29 cellular contexts compared by ENCODE assay signal in genomic region chr16:55236655-55237054, GRCh38.
"Had no signal": no experiment of that assay in that cellular context is flagged by ENCODE, and none has a peak within 500 bp of the region (broad histone marks: within the 10 kb centered on the region; RNA-seq: fewer than 3 reads in every experiment).

No MANE protein-coding gene starts in this region.

- FAIRE-seq: urothelium cell line had no signal

- H3K4me3 Mint-ChIP-seq: stimulated activated effector memory CD8-positive, alpha-beta T cell treated with anti-CD3 and anti-CD28 coated beads, Interleukin-12 subunit alpha, Interleukin-12 subunit beta, amount 100 ng/mL, for 72 hours; stimulated activated memory B cell treated with anti-CD40 and anti-IgM and Interleukin-4, amounts not matched to agents 10 μg/mL and 1 μg/mL and 100 μg/mL, for 72 hours; stimulated activated naive B cell treated with anti-CD40 and anti-IgM and Interleukin-4, amounts not matched to agents 10 μg/mL and 1 μg/mL and 100 μg/mL, for 72 hours; stimulated activated naive CD8-positive, alpha-beta T cell treated with anti-CD3 and anti-CD28 coated beads, Interleukin-15, amount 100 ng/mL, for 72 hours; stimulated activated naive CD8-positive, alpha-beta T cell treated with anti-CD3 and anti-CD28 coated beads, Interleukin-15, Interleukin-2, amounts not matched to agents 100 ng/mL and 50 ng/mL, for 24 hours; type B pancreatic cell had no signal

- DNase-seq: stimulated activated CD4-positive, alpha-beta T cell treated with anti-CD3 and anti-CD28 coated beads, Interleukin-2, amount 100 ng/mL, for 48 hours; stimulated activated CD4-positive, alpha-beta T cell treated with anti-CD3 and anti-CD28 coated beads, Interleukin-4, amount 100 ng/mL, for 1 hour; stimulated activated CD4-positive, alpha-beta T cell treated with anti-CD3 and anti-CD28 coated beads, Interleukin-4, amount 100 ng/mL, for 24 hours; stimulated activated CD4-positive, alpha-beta T cell treated with anti-CD3 and anti-CD28 coated beads, Interleukin-4, amount 100 ng/mL, for 4 hours; stimulated activated CD8-positive, alpha-beta memory T cell treated with anti-CD3 and anti-CD28 coated beads, Interleukin-4, amount 100 ng/mL, for 48 hours; stimulated activated naive B cell treated with anti-CD40 and anti-IgM and Interleukin-4, amounts not matched to agents 10 μg/mL and 1 μg/mL and 100 μg/mL, for 72 hours; stimulated activated naive CD4-positive, alpha-beta T cell; stimulated activated naive CD4-positive, alpha-beta T cell treated with Interleukin-2 at 50 U/mL for 16 hours; stimulated activated naive CD8-positive, alpha-beta T cell treated with anti-CD3 and anti-CD28 coated beads, Interleukin-15, amount 100 ng/mL, for 72 hours; stimulated activated naive CD8-positive, alpha-beta T cell treated with anti-CD3 and anti-CD28 coated beads, Interleukin-15, Interleukin-2, amounts not matched to agents 100 U/mL and 50 U/mL, for 24 hours; stomach; substantia nigra; testis; thyroid gland; tibial artery; transverse colon; trophoblast cell; upper lobe of left lung; upper lobe of right lung; uterus had no signal

- H3K27ac ChIP-seq: stomach, suprapubic skin, testis, thoracic aorta, thyroid gland, tibial artery, tibial nerve, transverse colon, upper lobe of left lung, upper lobe of right lung, uterus, vagina had no signal

- H3K9me3 ChIP-seq: stomach, suprapubic skin, testis, thoracic aorta, thyroid gland, tibial artery, tibial nerve, transverse colon, upper lobe of left lung, upper lobe of right lung, uterus, vagina had no signal

- H3K27me3 ChIP-seq: testis, thyroid gland, upper lobe of left lung, vagina had no signal

- H3K27ac Mint-ChIP-seq: stimulated activated effector memory CD8-positive, alpha-beta T cell treated with anti-CD3 and anti-CD28 coated beads, Interleukin-12 subunit alpha, Interleukin-12 subunit beta, amount 100 ng/mL, for 72 hours; stimulated activated memory B cell treated with anti-CD40 and anti-IgM and Interleukin-4, amounts not matched to agents 10 μg/mL and 1 μg/mL and 100 μg/mL, for 72 hours; stimulated activated naive B cell treated with anti-CD40 and anti-IgM and Interleukin-4, amounts not matched to agents 10 μg/mL and 1 μg/mL and 100 μg/mL, for 72 hours; stimulated activated naive CD8-positive, alpha-beta T cell treated with anti-CD3 and anti-CD28 coated beads, Interleukin-15, amount 100 ng/mL, for 72 hours; stimulated activated naive CD8-positive, alpha-beta T cell treated with anti-CD3 and anti-CD28 coated beads, Interleukin-15, Interleukin-2, amounts not matched to agents 100 ng/mL and 50 ng/mL, for 24 hours; type B pancreatic cell had no signal

- H3K4me1 Mint-ChIP-seq: stimulated activated effector memory CD8-positive, alpha-beta T cell treated with anti-CD3 and anti-CD28 coated beads, Interleukin-12 subunit alpha, Interleukin-12 subunit beta, amount 100 ng/mL, for 72 hours; stimulated activated memory B cell treated with anti-CD40 and anti-IgM and Interleukin-4, amounts not matched to agents 10 μg/mL and 1 μg/mL and 100 μg/mL, for 72 hours; stimulated activated naive B cell treated with anti-CD40 and anti-IgM and Interleukin-4, amounts not matched to agents 10 μg/mL and 1 μg/mL and 100 μg/mL, for 72 hours; stimulated activated naive CD8-positive, alpha-beta T cell treated with anti-CD3 and anti-CD28 coated beads, Interleukin-15, amount 100 ng/mL, for 72 hours had no signal

- H3K36me3 ChIP-seq: stomach, suprapubic skin, thoracic aorta, thyroid gland, tibial artery, tibial nerve, transverse colon, upper lobe of left lung, upper lobe of right lung, uterus, vagina had no signal

- H3K4me3 ChIP-seq: stomach, suprapubic skin, testis, thoracic aorta, thyroid gland, tibial artery, tibial nerve, transverse colon, upper lobe of left lung, upper lobe of right lung, uterus, vagina had no signal

- ATAC-seq: stimulated activated effector memory CD8-positive, alpha-beta T cell treated with anti-CD3 and anti-CD28 coated beads, Interleukin-12 subunit alpha, Interleukin-12 subunit beta, amount 100 ng/mL, for 72 hours; stimulated activated memory B cell treated with anti-CD40 and anti-IgM and Interleukin-4, amounts not matched to agents 10 μg/mL and 1 μg/mL and 100 μg/mL, for 72 hours; stimulated activated naive B cell treated with anti-CD40 and anti-IgM and Interleukin-4, amounts not matched to agents 10 μg/mL and 1 μg/mL and 100 μg/mL, for 72 hours; stimulated activated naive CD8-positive, alpha-beta T cell treated with anti-CD3 and anti-CD28 coated beads, Interleukin-15, amount 100 ng/mL, for 72 hours; stimulated activated naive CD8-positive, alpha-beta T cell treated with anti-CD3 and anti-CD28 coated beads, Interleukin-15, Interleukin-2, amounts not matched to agents 100 U/mL and 50 U/mL, for 24 hours; upper lobe of right lung had no signal

- H3K4me1 ChIP-seq: stomach, suprapubic skin, testis, thyroid gland, tibial artery, tibial nerve, transverse colon, upper lobe of left lung, upper lobe of right lung, uterus, vagina had no signal

- H3K36me3 Mint-ChIP-seq: stimulated activated effector memory CD8-positive, alpha-beta T cell treated with anti-CD3 and anti-CD28 coated beads, Interleukin-12 subunit alpha, Interleukin-12 subunit beta, amount 100 ng/mL, for 72 hours; stimulated activated memory B cell treated with anti-CD40 and anti-IgM and Interleukin-4, amounts not matched to agents 10 μg/mL and 1 μg/mL and 100 μg/mL, for 72 hours; stimulated activated naive B cell treated with anti-CD40 and anti-IgM and Interleukin-4, amounts not matched to agents 10 μg/mL and 1 μg/mL and 100 μg/mL, for 72 hours; type B pancreatic cell had no signal

- H3K9me3 Mint-ChIP-seq: stimulated activated memory B cell treated with anti-CD40 and anti-IgM and Interleukin-4, amounts not matched to agents 10 μg/mL and 1 μg/mL and 100 μg/mL, for 72 hours; stimulated activated naive B cell treated with anti-CD40 and anti-IgM and Interleukin-4, amounts not matched to agents 10 μg/mL and 1 μg/mL and 100 μg/mL, for 72 hours; stimulated activated naive CD8-positive, alpha-beta T cell treated with anti-CD3 and anti-CD28 coated beads, Interleukin-15, amount 100 ng/mL, for 72 hours; stimulated activated naive CD8-positive, alpha-beta T cell treated with anti-CD3 and anti-CD28 coated beads, Interleukin-15, Interleukin-2, amounts not matched to agents 100 ng/mL and 50 ng/mL, for 24 hours; type B pancreatic cell had no signal
